7 cellular contexts compared by ENCODE assay signal in the genomic region with DNA sequence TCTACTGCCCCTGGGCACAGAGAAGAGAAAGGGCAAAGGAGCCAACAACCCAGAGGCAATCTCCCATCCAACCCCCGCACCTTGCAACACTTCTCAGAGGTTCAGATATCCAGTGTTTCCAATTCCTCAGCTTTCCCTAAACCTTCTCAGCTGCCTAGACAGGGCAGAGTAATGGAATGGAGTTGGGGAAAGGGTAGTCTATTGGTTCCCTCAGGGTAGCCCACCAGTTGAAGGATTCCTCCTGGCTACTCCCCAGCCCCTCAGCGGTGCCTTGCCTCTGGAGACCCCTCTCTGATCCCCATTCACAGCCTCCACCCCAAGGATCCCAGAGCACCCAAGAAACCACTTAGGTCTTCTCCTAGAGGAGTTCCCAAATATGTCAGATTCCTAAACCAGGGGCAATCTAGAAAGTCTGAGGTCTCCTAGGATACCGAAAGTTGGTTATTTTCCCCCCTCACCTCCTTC. TPM values are rescaled to one million over a fixed set of nuclear protein-coding genes. Genes with fewer than 3 reads are reported as not detected.
DNase-seq lines count a peak whose midpoint lies in the region; ATAC-seq and TF ChIP-seq lines count a peak whose summit lies in the region.
"Had no signal": no experiment of that assay in that cellular context is flagged by ENCODE, and none has a peak within 500 bp of the region (broad histone marks: within the 10 kb centered on the region; RNA-seq: fewer than 3 reads in every experiment).

No MANE protein-coding gene starts in this region.

- H3K4me1 ChIP-seq in DOHH2 (ENCODE audit: control insufficient read depth, low read length): peaks cover 6% of the 10 kb centered on the region
- H3K4me1 ChIP-seq in sigmoid colon: peaks cover 0 to 9% (median 8%) of the 10 kb centered on the region in 4 donors

- H3K9me3 ChIP-seq in DOHH2 (ENCODE audit: control insufficient read depth, insufficient read depth, low read length) (no peaks in the 10 kb centered on the region), sigmoid colon (no peaks in the 10 kb centered on the region)

- H3K79me2 ChIP-seq in DOHH2 (ENCODE audit: control insufficient read depth, low read length): no peaks in the 10 kb centered on the region

- ATAC-seq in natural killer cell (no peak), GM21576 (IDR thresholded peaks at IDR 0.05; ENCODE audit: unreplicated experiment) (no peak)

- WGBS in sigmoid colon, 2 donors: 27 to 44% methylated on average over 3 of the region's 3 CpGs

- peak overlapping the region in 1 of 5 experiments; percentile 68 for H3K27ac Mint-ChIP-seq in brain
- no peak overlapping the region for H3K27ac Mint-ChIP-seq in natural killer cell

- TF ChIP-seq EP300 in sigmoid colon (IDR thresholded peaks at IDR 0.05): no peak

- TF ChIP-seq CTCF in DOHH2 (IDR thresholded peaks at IDR 0.05; ENCODE audit: low read depth, low read length, poor library complexity, severe bottlenecking) (no peak), brain (conservative IDR thresholded peaks at IDR 0.05) (no peak), natural killer cell (IDR thresholded peaks at IDR 0.05) (no peak), sigmoid colon (IDR thresholded peaks at IDR 0.05) (no peak)

- peak overlapping the region; percentile 32 to 69 (median 52) for H3K4me3 Mint-ChIP-seq in brain
- peak overlapping the region; percentile 2 for H3K4me3 Mint-ChIP-seq in natural killer cell

- peaks cover 53% of the 10 kb centered on the region for H3K27me3 Mint-ChIP-seq in brain
- H3K27me3 Mint-ChIP-seq in natural killer cell (ENCODE audit: low read depth in 2 of 2): peaks cover 6 to 16% of the 10 kb centered on the region in 2 donors

- H3K36me3 Mint-ChIP-seq in brain: no peaks in the 10 kb centered on the region
- H3K36me3 Mint-ChIP-seq in natural killer cell: no peaks in the 10 kb centered on the region

- H3F3A ChIP-seq in DOHH2 (ENCODE audit: control insufficient read depth, insufficient read depth): no peaks in the 10 kb centered on the region

- H3K27me3 ChIP-seq in DOHH2 (ENCODE audit: control insufficient read depth, low read length) (peaks cover 62% of the 10 kb centered on the region), sigmoid colon (peaks cover 0 to 43% (median 17%) of the 10 kb centered on the region in 3 donors)

- no peaks in the 10 kb centered on the region for H3K9me2 ChIP-seq in DOHH2 (replicated peaks; ENCODE audit: control insufficient read depth, low read length)

- peaks cover 17% of the 10 kb centered on the region for H3K4me1 Mint-ChIP-seq in brain
- H3K4me1 Mint-ChIP-seq in natural killer cell: peaks cover 47 to 76% of the 10 kb centered on the region in 2 donors

- intact Hi-C loops in natural killer cell (cut with micrococcal nuclease) (no loop called here), sigmoid colon (cut with DNase I) (no loop called here)

- DNase-seq in natural killer cell (no peak), sigmoid colon (no peak), nucleus accumbens (lab: John Stamatoyannopoulos, UW) (no peak)

- H3K27ac ChIP-seq in DOHH2 (ENCODE audit: low read depth, low read length) (no peak overlapping the region), sigmoid colon (no peak overlapping the region)

- no peak overlapping the region for H3K4me3 ChIP-seq in DOHH2 (ENCODE audit: low read length)
- H3K4me3 ChIP-seq in sigmoid colon: peak overlapping the region in 2 of 4 donors; percentile 15 to 27

- H3K9me3 Mint-ChIP-seq in brain (no peaks in the 10 kb centered on the region), natural killer cell (no peaks in the 10 kb centered on the region)

- H3K4me2 ChIP-seq in DOHH2 (ENCODE audit: low read length): peak overlapping the region; percentile 16; the same call in 1 of the 2 replicates

- TF ChIP-seq POLR2A in sigmoid colon (IDR thresholded peaks at IDR 0.05): no peak

- H4K20me1 ChIP-seq in DOHH2 (ENCODE audit: control insufficient read depth, insufficient read depth, low read depth, low read length): 0 out of 2 replicates have a peak, but pooled peaks cover 3% of the 10 kb centered on the region

- H3K36me3 ChIP-seq in DOHH2 (ENCODE audit: control insufficient read depth, low read length) (no peaks in the 10 kb centered on the region), sigmoid colon (no peaks in the 10 kb centered on the region)

RNA-seq across cellular contexts. Expression of a gene that starts 0.5 kb away (rescaled TPM):
- polyA plus RNA-seq in brain (ENCODE audit: insufficient read depth, low read depth, low replicate concordance): 0.83 TPM
- 10 to 100 TPM in 1 of 3 donors, 1 to 10 TPM in 2; 2.0 to 15.4 (median 2.0) TPM for total RNA-seq in natural killer cell
- under 1 TPM in 1 of 4 donors, not detected in 3; 0.54 TPM for total RNA-seq in sigmoid colon
- under 1 TPM in 1 of 3 donors, not detected in 2; 0.45 TPM for polyA plus RNA-seq in sigmoid colon
- total RNA-seq: endothelial cell of umbilical vein had no signal
- polyA plus RNA-seq: endothelial cell of umbilical vein had no signal

RNA-seq across cellular contexts. Expression of a gene that starts 19.8 kb away (rescaled TPM):
- polyA plus RNA-seq in brain (ENCODE audit: insufficient read depth, low read depth, low replicate concordance) (1,157 TPM), sigmoid colon (1,000 to 10,000 TPM in 2 of 3 donors, 100 to 1,000 TPM in 1; 594 to 1,311 (median 1,117) TPM)
- total RNA-seq in natural killer cell (1,000 to 10,000 TPM; 1,172 to 1,525 (median 1,292) TPM), sigmoid colon (100 to 1,000 TPM; 318 to 657 (median 410) TPM)

RNA-seq across cellular contexts. Expression of a gene that starts 20.4 kb away (rescaled TPM):
- polyA plus RNA-seq in brain (ENCODE audit: insufficient read depth, low read depth, low replicate concordance): 44.7 TPM
- total RNA-seq in natural killer cell: 10 to 100 TPM; 30.8 to 42.3 (median 36.5) TPM
- total RNA-seq in sigmoid colon: 10 to 100 TPM; 18.6 to 30.7 (median 24.8) TPM
- 10 to 100 TPM in 1 of 3 donors, 1 to 10 TPM in 2; 3.0 to 17.2 (median 4.9) TPM for polyA plus RNA-seq in sigmoid colon

RNA-seq across cellular contexts. Expression of a gene that starts 24.6 kb away (rescaled TPM):
- polyA plus RNA-seq in brain (ENCODE audit: insufficient read depth, low read depth, low replicate concordance): 220 TPM
- total RNA-seq in natural killer cell: 10 to 100 TPM; 66.3 to 83.6 (median 79.7) TPM
- 10 to 100 TPM; 39.6 to 74.2 (median 61.2) TPM for total RNA-seq in sigmoid colon
- 100 to 1,000 TPM; 114 to 155 (median 147) TPM for polyA plus RNA-seq in sigmoid colon
